In the genomic region with DNA sequence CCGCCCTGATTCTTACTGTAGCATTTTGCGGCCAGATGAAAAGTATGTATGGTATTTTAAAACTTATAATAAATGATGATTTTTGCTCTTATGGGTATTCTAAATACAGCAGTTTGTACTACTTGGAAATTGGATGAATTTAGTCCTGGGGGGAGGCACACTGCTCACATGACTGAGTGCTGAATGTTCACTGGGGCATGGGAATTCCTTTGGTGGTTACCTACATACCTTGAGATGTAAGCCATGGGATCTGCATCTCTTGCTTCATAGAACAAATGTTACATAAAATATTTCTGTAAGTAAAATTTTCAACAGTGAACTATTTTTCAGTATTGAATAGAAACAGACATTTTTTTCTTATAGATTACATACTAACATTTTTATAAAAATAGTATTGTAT, we compare ENCODE assay signal across 19 cellular contexts.
DNase-seq lines count a peak whose midpoint lies in the region; ATAC-seq, FAIRE-seq and TF ChIP-seq lines count a peak whose summit lies in the region.
"Had no signal": no experiment of that assay in that cellular context is flagged by ENCODE, and none has a peak within 500 bp of the region (broad histone marks: within the 10 kb centered on the region; RNA-seq: fewer than 3 reads in every experiment).

No MANE protein-coding gene starts in this region.

- no peak overlapping the region for H3K27ac Mint-ChIP-seq in progenitor cell of endocrine pancreas
- H3K27ac Mint-ChIP-seq: B cell; CD8-positive, alpha-beta T cell; GM23338 had no signal

- no peaks in the 10 kb centered on the region for H3K4me1 Mint-ChIP-seq in progenitor cell of endocrine pancreas (ENCODE audit: low read depth)
- H3K4me1 Mint-ChIP-seq: GM23338 had no signal

- H3K9me3 Mint-ChIP-seq in progenitor cell of endocrine pancreas (ENCODE audit: low read depth), result peaks cover 1% of the 10 kb centered on the region

- peaks cover 23% of the 10 kb centered on the region for H3K36me3 Mint-ChIP-seq in progenitor cell of endocrine pancreas (ENCODE audit: insufficient read depth)

- H3K27me3 Mint-ChIP-seq in progenitor cell of endocrine pancreas, result no peaks in the 10 kb centered on the region
- H3K27me3 Mint-ChIP-seq: B cell had no signal

- DNase-seq in RCC 7860 (ENCODE audit: low spot score) (no peak), frontal cortex (ENCODE audit: low spot score in 2 of 2) (no peak), kidney tubule cell (ENCODE audit: low spot score) (peak; percentile 45), DMS53 (lab: John Stamatoyannopoulos, UW) (no peak), AG08396 (ENCODE audit: low spot score) (no peak), progenitor cell of endocrine pancreas (ENCODE audit: low spot score, unreplicated experiment) (no peak)
- DNase-seq: 8988T; CD8-positive, alpha-beta T cell; DMS 273 treated with DMSO at 0.1 percent for 48 hours; HCEC 1CT; IMR-90 had no signal

- H3K4me3 Mint-ChIP-seq in progenitor cell of endocrine pancreas (ENCODE audit: low read depth), result no peak overlapping the region
- H3K4me3 Mint-ChIP-seq: B cell; CD8-positive, alpha-beta T cell; GM23338 had no signal

- FAIRE-seq in RCC 7860 (lab: Jason Lieb, UNC), result peak; percentile 50
- peak; percentile 21 for FAIRE-seq in frontal cortex (lab: Jason Lieb, UNC)
- FAIRE-seq: G401.6, GM12891, GM19239, H54, HTR-8/SVneo had no signal

- no peak for TF ChIP-seq CTCF in progenitor cell of endocrine pancreas (IDR thresholded peaks at IDR 0.05; ENCODE audit: unreplicated experiment)

- no peak for ATAC-seq in HG02642 (IDR thresholded peaks at IDR 0.05; ENCODE audit: poor library complexity, unreplicated experiment)
- ATAC-seq: CD8-positive, alpha-beta T cell; GM23338 had no signal
